In the genomic region with DNA sequence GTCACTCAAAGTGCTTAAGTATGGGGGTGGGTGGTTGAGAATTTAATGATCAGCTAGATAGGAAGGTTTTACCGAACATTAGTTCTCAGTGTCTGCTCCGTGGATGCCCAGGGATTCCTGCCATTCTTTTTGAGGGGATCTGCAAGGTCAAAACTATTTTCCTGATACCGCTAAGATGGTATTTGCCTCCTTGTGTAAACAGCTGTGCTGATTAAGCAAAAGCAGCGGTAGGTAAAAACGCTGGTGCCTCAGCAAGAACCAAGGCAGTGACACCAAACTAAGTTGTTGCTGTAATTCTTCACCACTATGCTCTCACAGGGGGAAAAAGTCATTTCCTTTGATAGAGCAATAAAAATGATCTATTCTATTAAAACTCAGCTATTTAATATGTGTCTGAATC, we compare ENCODE assay signal across 24 cellular contexts.
"Had no signal": no experiment of that assay in that cellular context is flagged by ENCODE, and none has a peak within 500 bp of the region (broad histone marks: within the 10 kb centered on the region; RNA-seq: fewer than 3 reads in every experiment).

No MANE protein-coding gene starts in this region.

- H3K9me3 ChIP-seq: esophagus muscularis mucosa, gastrocnemius medialis, left ventricle myocardium inferior, lower lobe of right lung, suprapubic skin, thyroid gland had no signal

- H3K4me1 Mint-ChIP-seq: memory B cell; naive thymus-derived CD4-positive, alpha-beta T cell; stimulated activated effector memory CD8-positive, alpha-beta T cell treated with anti-CD3 and anti-CD28 coated beads, Interleukin-12 subunit alpha, Interleukin-12 subunit beta, amount 100 ng/mL, for 72 hours had no signal

- FAIRE-seq: colon, keratinocyte, urothelium cell line had no signal

- H3K4me1 ChIP-seq: gastrocnemius medialis, heart right ventricle, left ventricle myocardium inferior, lower lobe of right lung, suprapubic skin, thyroid gland had no signal

- H3K27ac ChIP-seq: epithelial cell of prostate, esophagus muscularis mucosa, gastrocnemius medialis, heart right ventricle, left ventricle myocardium inferior, lower lobe of right lung, suprapubic skin, thyroid gland had no signal

- H3K36me3 Mint-ChIP-seq: memory B cell; stimulated activated effector memory CD8-positive, alpha-beta T cell treated with anti-CD3 and anti-CD28 coated beads, Interleukin-12 subunit alpha, Interleukin-12 subunit beta, amount 100 ng/mL, for 72 hours; type B pancreatic cell had no signal

- H3K9me3 Mint-ChIP-seq: nephron progenitor cell had no signal

- DNase-seq: effector memory CD8-positive, alpha-beta T cell; gastrocnemius medialis; heart right ventricle; hypothalamus; left ventricle myocardium inferior; lower lobe of right lung; naive thymus-derived CD4-positive, alpha-beta T cell; nephron progenitor cell; posterior cingulate gyrus; right cardiac atrium; stimulated activated CD4-positive, alpha-beta T cell treated with anti-CD3 and anti-CD28 coated beads, Interleukin-2, amount 100 ng/mL, for 48 hours; stimulated activated naive CD8-positive, alpha-beta T cell treated with anti-CD3 and anti-CD28 coated beads, Interleukin-15, Interleukin-2, amounts not matched to agents 100 U/mL and 50 U/mL, for 24 hours; thyroid gland had no signal

- H3K27me3 ChIP-seq: esophagus muscularis mucosa, gastrocnemius medialis, heart right ventricle, suprapubic skin, thyroid gland had no signal

- H3K27ac Mint-ChIP-seq: dendritic cell treated with granulocyte-macrophage colony-stimulating factor and Interleukin-4, amounts not matched to agents 40 ng/mL and 50 ng/mL, for 4 days; effector memory CD8-positive, alpha-beta T cell; memory B cell; naive thymus-derived CD4-positive, alpha-beta T cell; nephron progenitor cell; stimulated activated effector memory CD8-positive, alpha-beta T cell treated with anti-CD3 and anti-CD28 coated beads, Interleukin-12 subunit alpha, Interleukin-12 subunit beta, amount 100 ng/mL, for 72 hours; type B pancreatic cell had no signal

- H3K4me3 ChIP-seq: esophagus muscularis mucosa, gastrocnemius medialis, heart right ventricle, left ventricle myocardium inferior, lower lobe of right lung, smooth muscle cell, suprapubic skin, thyroid gland had no signal

- H3K27me3 Mint-ChIP-seq: dendritic cell treated with granulocyte-macrophage colony-stimulating factor and Interleukin-4, amounts not matched to agents 40 ng/mL and 50 ng/mL, for 4 days; memory B cell; type B pancreatic cell had no signal

- H3K4me2 ChIP-seq: smooth muscle cell had no signal

- H3K36me3 ChIP-seq: esophagus muscularis mucosa, gastrocnemius medialis, heart right ventricle, left ventricle myocardium inferior, lower lobe of right lung, suprapubic skin, thyroid gland had no signal

- H3K4me3 Mint-ChIP-seq: dendritic cell treated with granulocyte-macrophage colony-stimulating factor and Interleukin-4, amounts not matched to agents 40 ng/mL and 50 ng/mL, for 4 days; effector memory CD8-positive, alpha-beta T cell; memory B cell; naive thymus-derived CD4-positive, alpha-beta T cell; nephron progenitor cell; stimulated activated effector memory CD8-positive, alpha-beta T cell treated with anti-CD3 and anti-CD28 coated beads, Interleukin-12 subunit alpha, Interleukin-12 subunit beta, amount 100 ng/mL, for 72 hours; type B pancreatic cell had no signal
